ENCODE assay signal across 15 cellular contexts in genomic region chr17:64126918-64127317, GRCh38. TPM values are rescaled to one million over a fixed set of nuclear protein-coding genes. Genes with fewer than 3 reads are reported as not detected.
DNase-seq lines count a peak whose midpoint lies in the region; TF ChIP-seq lines count a peak whose summit lies in the region.
"Had no signal": no experiment of that assay in that cellular context is flagged by ENCODE, and none has a peak within 500 bp of the region (broad histone marks: within the 10 kb centered on the region; RNA-seq: fewer than 3 reads in every experiment).

No MANE protein-coding gene starts in this region.

- no peak for DNase-seq in activated naive CD4-positive, alpha-beta T cell treated with Interleukin-2 at 50 U/mL for 16 hours
- DNase-seq in RKO (ENCODE audit: low spot score) (peak; percentile 28), stomach (no peak), NCI-H1694 treated with DMSO at 0.1 percent for 48 hours (lab: John Stamatoyannopoulos, UW) (no peak), H4 (ENCODE audit: low spot score) (no peak), esophagus squamous epithelium (lab: John Stamatoyannopoulos, UW) (no peak)
- no peak for DNase-seq in effector memory CD4-positive, alpha-beta T cell
- DNase-seq: activated naive CD4-positive, alpha-beta T cell treated with anti-CD3 and anti-CD28 coated beads for 36 hours; NCI-H345; ovary; Right ventricle myocardium superior had no signal

- 19 to 63% (median 42%) methylated on average over 1 of the region's 1 CpG for WGBS in stomach, 5 donors
- WGBS in esophagus squamous epithelium, 2 donors, result 32 to 35% methylated on average over 1 of the region's 1 CpG

- peak overlapping the region; percentile 69 for H3K4me3 Mint-ChIP-seq in activated naive CD4-positive, alpha-beta T cell treated with anti-CD3 and anti-CD28 coated beads, Interleukin-2, amount 50 U/mL, for 24 hours
- H3K4me3 Mint-ChIP-seq: activated naive CD4-positive, alpha-beta T cell treated with anti-CD3 and anti-CD28 coated beads for 36 hours; B cell; stimulated activated memory B cell treated with anti-CD40 and anti-IgM and Interleukin-4, amounts not matched to agents 10 μg/mL and 1 μg/mL and 100 μg/mL, for 72 hours; WTC11 had no signal

- H3K9me3 Mint-ChIP-seq in activated naive CD4-positive, alpha-beta T cell treated with anti-CD3 and anti-CD28 coated beads, Interleukin-2, amount 50 U/mL, for 24 hours, result no peaks in the 10 kb centered on the region
- H3K9me3 Mint-ChIP-seq: activated naive CD4-positive, alpha-beta T cell treated with anti-CD3 and anti-CD28 coated beads for 36 hours; stimulated activated memory B cell treated with anti-CD40 and anti-IgM and Interleukin-4, amounts not matched to agents 10 μg/mL and 1 μg/mL and 100 μg/mL, for 72 hours had no signal

- TF ChIP-seq EP300 in stomach (IDR thresholded peaks at IDR 0.05), result no peak

- no peaks in the 10 kb centered on the region for H3K9me3 ChIP-seq in effector memory CD4-positive, alpha-beta T cell (ENCODE audit: control insufficient read depth, low read length)
- H3K9me3 ChIP-seq in stomach (no peaks in the 10 kb centered on the region), esophagus squamous epithelium (no peaks in the 10 kb centered on the region)
- H3K9me3 ChIP-seq: ovary had no signal

- H3K36me3 Mint-ChIP-seq in activated naive CD4-positive, alpha-beta T cell treated with anti-CD3 and anti-CD28 coated beads, Interleukin-2, amount 50 U/mL, for 24 hours, result peaks cover 7% of the 10 kb centered on the region
- H3K36me3 Mint-ChIP-seq: WTC11 had no signal

- H3K36me3 ChIP-seq in effector memory CD4-positive, alpha-beta T cell (ENCODE audit: control insufficient read depth, insufficient read depth, low read length), result no peaks in the 10 kb centered on the region
- H3K36me3 ChIP-seq in stomach (peaks cover 0 to 6% (median 2%) of the 10 kb centered on the region in 4 donors), esophagus squamous epithelium (peaks cover 0 to 4% (median 0%) of the 10 kb centered on the region in 3 donors)
- H3K36me3 ChIP-seq: ovary had no signal

- H3K27ac ChIP-seq in effector memory CD4-positive, alpha-beta T cell (ENCODE audit: insufficient read depth, low read length, poor library complexity, severe bottlenecking), result no peak overlapping the region
- H3K27ac ChIP-seq in stomach (peak overlapping the region in 3 of 5 donors; percentile 40 to 98 (median 95)), esophagus squamous epithelium (no peak overlapping the region)
- H3K27ac ChIP-seq: ovary had no signal

- H3K27me3 ChIP-seq in effector memory CD4-positive, alpha-beta T cell (replicated peaks; ENCODE audit: control insufficient read depth, insufficient read depth, low read length, poor library complexity, severe bottlenecking), result no peaks in the 10 kb centered on the region
- H3K27me3 ChIP-seq in stomach (no peaks in the 10 kb centered on the region), esophagus squamous epithelium (no peaks in the 10 kb centered on the region)
- H3K27me3 ChIP-seq: ovary had no signal

- TF ChIP-seq POLR2A in stomach (IDR thresholded peaks at IDR 0.05) (no peak), esophagus squamous epithelium (IDR thresholded peaks at IDR 0.05) (no peak)

- no peaks in the 10 kb centered on the region for H3K27me3 Mint-ChIP-seq in activated naive CD4-positive, alpha-beta T cell treated with anti-CD3 and anti-CD28 coated beads, Interleukin-2, amount 50 U/mL, for 24 hours
- H3K27me3 Mint-ChIP-seq: B cell; stimulated activated memory B cell treated with anti-CD40 and anti-IgM and Interleukin-4, amounts not matched to agents 10 μg/mL and 1 μg/mL and 100 μg/mL, for 72 hours had no signal

- TF ChIP-seq CTCF in stomach (IDR thresholded peaks at IDR 0.05) (no peak), esophagus squamous epithelium (IDR thresholded peaks at IDR 0.05) (no peak)

- H3K27ac Mint-ChIP-seq in activated naive CD4-positive, alpha-beta T cell treated with anti-CD3 and anti-CD28 coated beads, Interleukin-2, amount 50 U/mL, for 24 hours, result peak overlapping the region; percentile 59
- H3K27ac Mint-ChIP-seq: activated naive CD4-positive, alpha-beta T cell treated with anti-CD3 and anti-CD28 coated beads for 36 hours; B cell; stimulated activated memory B cell treated with anti-CD40 and anti-IgM and Interleukin-4, amounts not matched to agents 10 μg/mL and 1 μg/mL and 100 μg/mL, for 72 hours; WTC11 had no signal

- intact Hi-C loops in stomach (cut with DNase I; ENCODE audit: low total_unique reads), result no loop called here
- intact Hi-C loops in esophagus squamous epithelium (cut with DNase I), result no loop called here

- H3K4me1 ChIP-seq in effector memory CD4-positive, alpha-beta T cell (ENCODE audit: control insufficient read depth, insufficient read depth, low read length, poor library complexity, severe bottlenecking), result peaks cover 38% of the 10 kb centered on the region
- H3K4me1 ChIP-seq in stomach (peaks cover 14 to 82% (median 42%) of the 10 kb centered on the region in 4 donors), esophagus squamous epithelium (peaks cover 4 to 59% (median 24%) of the 10 kb centered on the region in 3 donors)

- peak overlapping the region; percentile 34 for H3K4me3 ChIP-seq in effector memory CD4-positive, alpha-beta T cell (ENCODE audit: insufficient read depth, low read depth, low read length, poor library complexity, severe bottlenecking)
- H3K4me3 ChIP-seq in stomach (peak overlapping the region in 2 of 4 donors; percentile 66 to 72), esophagus squamous epithelium (no peak overlapping the region)
- H3K4me3 ChIP-seq: ovary had no signal

- peaks cover 61% of the 10 kb centered on the region for H3K4me1 Mint-ChIP-seq in activated naive CD4-positive, alpha-beta T cell treated with anti-CD3 and anti-CD28 coated beads, Interleukin-2, amount 50 U/mL, for 24 hours

RNA-seq across cellular contexts. Expression of gene ERN1, which starts 3.0 kb away (rescaled TPM):
- total RNA-seq in stomach (10 to 100 TPM; 23.7 to 76.4 (median 33.8) TPM), esophagus squamous epithelium (10 to 100 TPM in 3 of 4 donors, 1 to 10 TPM in 1; 9.2 to 19.1 (median 15.1) TPM)
- 1 to 10 TPM; 4.1 to 6.4 (median 6.1) TPM for polyA plus RNA-seq in stomach
- 1.2 and 2.7 TPM in 2 replicates for total RNA-seq in H4 (2014; rRNA removed; shearing (Covaris generic))

Comparison
In these comparisons a context has a peak if more than half of its experiments do, and no peak if none do; other contexts are left out.
1. H3K27ac ChIP-seq: peak in stomach (3 of 5); none in effector memory CD4-positive, alpha-beta T cell (single experiment) and esophagus squamous epithelium (0 of 4).